22 cellular contexts compared by ENCODE assay signal in the genomic region with DNA sequence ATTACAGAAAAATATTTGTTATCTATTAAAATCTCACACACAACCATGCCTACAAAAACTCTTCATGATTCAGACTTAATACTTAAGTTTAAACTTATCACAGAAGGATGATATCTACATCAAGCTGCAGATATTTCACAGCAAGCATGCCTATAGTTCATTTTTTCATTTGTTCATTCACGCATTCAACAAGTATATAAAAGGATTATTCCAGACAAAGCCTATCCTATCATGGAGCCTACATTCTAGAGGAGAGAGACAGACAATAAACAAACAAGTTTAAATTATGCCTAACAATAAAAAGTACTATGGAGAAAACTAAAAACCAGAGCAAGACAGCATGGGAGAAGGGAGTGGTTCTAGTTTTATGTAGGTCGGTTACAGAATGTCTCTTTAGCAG.
"Had no signal": no experiment of that assay in that cellular context is flagged by ENCODE, and none has a peak within 500 bp of the region (broad histone marks: within the 10 kb centered on the region; RNA-seq: fewer than 3 reads in every experiment).

No MANE protein-coding gene starts in this region.

- H3K4me3 Mint-ChIP-seq: dendritic cell treated with granulocyte-macrophage colony-stimulating factor and Interleukin-4, amounts not matched to agents 40 ng/mL and 50 ng/mL, for 4 days; effector memory CD8-positive, alpha-beta T cell; immature natural killer cell; memory B cell; natural killer cell treated with Interleukin-12 subunit alpha and Interleukin-12 subunit beta and Interleukin-15 and Interleukin-18, amount 100 ng/mL, for 72 hours had no signal

- H3K9me3 ChIP-seq: esophagus muscularis mucosa, gastroesophageal sphincter, left ventricle myocardium inferior, lower lobe of right lung, right atrium auricular region, sigmoid colon, suprapubic skin, tibial nerve, upper lobe of right lung, vagina had no signal

- FAIRE-seq: colon, keratinocyte had no signal

- H3K4me1 ChIP-seq: esophagus muscularis mucosa, gastroesophageal sphincter, left ventricle myocardium inferior, right atrium auricular region, suprapubic skin, upper lobe of right lung, vagina had no signal

- H3K27me3 Mint-ChIP-seq: dendritic cell treated with granulocyte-macrophage colony-stimulating factor and Interleukin-4, amounts not matched to agents 40 ng/mL and 50 ng/mL, for 4 days; effector memory CD8-positive, alpha-beta T cell; memory B cell; natural killer cell treated with Interleukin-12 subunit alpha and Interleukin-12 subunit beta and Interleukin-15 and Interleukin-18, amount 100 ng/mL, for 72 hours had no signal

- H3K4me1 Mint-ChIP-seq: immature natural killer cell had no signal

- H3K9me3 Mint-ChIP-seq: dendritic cell treated with granulocyte-macrophage colony-stimulating factor and Interleukin-4, amounts not matched to agents 40 ng/mL and 50 ng/mL, for 4 days; effector memory CD8-positive, alpha-beta T cell; memory B cell; natural killer cell treated with Interleukin-12 subunit alpha and Interleukin-12 subunit beta and Interleukin-15 and Interleukin-18, amount 100 ng/mL, for 72 hours had no signal

- H3K27ac Mint-ChIP-seq: dendritic cell treated with granulocyte-macrophage colony-stimulating factor and Interleukin-4, amounts not matched to agents 40 ng/mL and 50 ng/mL, for 4 days; effector memory CD8-positive, alpha-beta T cell; memory B cell; natural killer cell treated with Interleukin-12 subunit alpha and Interleukin-12 subunit beta and Interleukin-15 and Interleukin-18, amount 100 ng/mL, for 72 hours had no signal

- DNase-seq: effector memory CD8-positive, alpha-beta T cell; immature natural killer cell; left ventricle myocardium inferior; lower lobe of right lung; midbrain; sigmoid colon; stimulated activated CD4-positive, alpha-beta T cell treated with anti-CD3 and anti-CD28 coated beads, Interleukin-12 subunit alpha, Interleukin-12 subunit beta, amount 100 ng/mL, for 4 hours; stimulated activated naive CD8-positive, alpha-beta T cell treated with anti-CD3 and anti-CD28 coated beads, Interleukin-15, Interleukin-2, amounts not matched to agents 100 U/mL and 50 U/mL, for 24 hours; upper lobe of right lung had no signal

- H3K27me3 ChIP-seq: esophagus muscularis mucosa, gastroesophageal sphincter, right atrium auricular region, sigmoid colon, suprapubic skin, tibial nerve, upper lobe of right lung, vagina had no signal

- H3K4me3 ChIP-seq: esophagus muscularis mucosa, gastroesophageal sphincter, left ventricle myocardium inferior, lower lobe of right lung, right atrium auricular region, sigmoid colon, skin epidermis, suprapubic skin, tibial nerve, upper lobe of right lung, vagina had no signal

- H3K27ac ChIP-seq: epithelial cell of prostate, esophagus muscularis mucosa, gastroesophageal sphincter, left ventricle myocardium inferior, lower lobe of right lung, right atrium auricular region, sigmoid colon, skin epidermis, suprapubic skin, upper lobe of right lung, vagina had no signal

- H3K36me3 ChIP-seq: esophagus muscularis mucosa, gastroesophageal sphincter, left ventricle myocardium inferior, lower lobe of right lung, right atrium auricular region, sigmoid colon, suprapubic skin, tibial nerve, upper lobe of right lung, vagina had no signal

- ATAC-seq: effector memory CD8-positive, alpha-beta T cell; gastroesophageal sphincter; lower lobe of right lung; natural killer cell treated with Interleukin-12 subunit alpha and Interleukin-12 subunit beta and Interleukin-15 and Interleukin-18, amount 100 ng/mL, for 72 hours; stimulated activated naive CD8-positive, alpha-beta T cell treated with anti-CD3 and anti-CD28 coated beads, Interleukin-15, Interleukin-2, amounts not matched to agents 100 U/mL and 50 U/mL, for 24 hours; upper lobe of right lung had no signal
